Comparison of ENCODE assay signal across 14 cellular contexts in the genomic region with DNA sequence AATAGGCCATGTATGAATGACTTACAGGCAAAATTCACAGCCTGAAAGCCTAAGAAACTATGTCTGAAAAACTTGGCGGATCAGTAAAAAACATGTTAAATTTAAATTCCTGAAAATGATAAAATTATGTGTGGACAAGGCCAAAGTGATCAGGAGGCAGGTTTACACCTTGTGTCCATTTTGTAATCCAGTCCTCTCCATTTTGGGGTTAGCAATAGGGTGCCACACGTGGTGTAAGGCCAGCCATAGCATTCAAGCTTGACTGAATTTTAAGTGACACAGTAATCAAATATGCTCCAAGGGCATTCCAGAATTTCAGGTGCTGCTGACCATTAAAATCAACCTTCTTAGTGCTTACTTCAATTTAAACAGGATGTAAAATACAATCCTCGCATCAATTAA. TPM values are rescaled to one million over a fixed set of nuclear protein-coding genes. Genes with fewer than 3 reads are reported as not detected.
DNase-seq lines count a peak whose midpoint lies in the region; ATAC-seq and TF ChIP-seq lines count a peak whose summit lies in the region.
"Had no signal": no experiment of that assay in that cellular context is flagged by ENCODE, and none has a peak within 500 bp of the region (broad histone marks: within the 10 kb centered on the region; RNA-seq: fewer than 3 reads in every experiment).

No MANE protein-coding gene starts in this region.

- BruUV-seq in MCF 10A (replicated peaks; lab: Mats Ljungman, UMichigan): TSS peak; percentile 8

- H3K27me3 Mint-ChIP-seq in MCF 10A (ENCODE audit: insufficient read depth, unreplicated experiment): no peaks in the 10 kb centered on the region

- H3K9me3 Mint-ChIP-seq in MCF 10A (ENCODE audit: unreplicated experiment): no peaks in the 10 kb centered on the region
- H3K9me3 Mint-ChIP-seq: H9 had no signal

- no peaks in the 10 kb centered on the region for H4K20me1 ChIP-seq in osteoblast (ENCODE audit: insufficient read depth, low read length)

- POLR2A ChIA-PET in MCF 10A (lab: Yijun Ruan, JAX): interaction anchor here (0.7 to 6.1 kb wide), 20 partner anchors 10 to 1435 kb away, joined by 3 to 436 read pairs (median 6); a partner anchor contains a TSS

- H3K36me3 Mint-ChIP-seq in MCF 10A (ENCODE audit: insufficient read depth, unreplicated experiment): peaks cover 5% of the 10 kb centered on the region

- peak overlapping the region; percentile 95 for H3K27ac Mint-ChIP-seq in MCF 10A (ENCODE audit: low read depth, unreplicated experiment)

- peak overlapping the region; percentile 84 for H3K4me3 Mint-ChIP-seq in MCF 10A (ENCODE audit: unreplicated experiment)
- H3K4me3 Mint-ChIP-seq: H9 had no signal

- H3K27ac ChIP-seq in 22Rv1 (peak overlapping the region; percentile 98), lower lobe of right lung (no peak overlapping the region), osteoblast (ENCODE audit: low read depth, low read length) (no peak overlapping the region)

- DNase-seq in LoVo (ENCODE audit: low spot score): peak; percentile 53
- peak; percentile 60 for DNase-seq in MCF 10A (ENCODE audit: unreplicated experiment)
- no peak for DNase-seq in lower lobe of right lung
- DNase-seq in stimulated activated naive CD8-positive, alpha-beta T cell treated with anti-CD3 and anti-CD28 coated beads, Interleukin-15, Interleukin-2, amounts not matched to agents 100 U/mL and 50 U/mL, for 24 hours: no peak
- DNase-seq in osteoblast (ENCODE audit: insufficient read length, low spot score, missing footprints): no peak
- no peak for DNase-seq in posterior cingulate gyrus
- DNase-seq: activated CD4-positive, alpha-beta T cell treated with anti-CD3 and anti-CD28 coated beads, Interleukin-2, amount 50 U/mL, for 4 hours; activated naive CD4-positive, alpha-beta T cell treated with Interleukin-2 at 50 U/mL for 16 hours; DMS153; NCI-H2029; T-helper 1 cell had no signal

- H3K36me3 ChIP-seq in lower lobe of right lung (no peaks in the 10 kb centered on the region), osteoblast (ENCODE audit: insufficient read depth, low read length) (no peaks in the 10 kb centered on the region)

- intact Hi-C loops in MCF 10A (cut with micrococcal nuclease): no loop called here
- intact Hi-C loops in lower lobe of right lung (cut with DNase I): no loop called here
- intact Hi-C loops in posterior cingulate gyrus (cut with DNase I): no loop called here

- H3K27me3 ChIP-seq in lower lobe of right lung (ENCODE audit: low read depth): no peaks in the 10 kb centered on the region
- H3K27me3 ChIP-seq in osteoblast (ENCODE audit: insufficient read depth, low read length): peaks cover 15% of the 10 kb centered on the region

- H3K4me3 ChIP-seq in lower lobe of right lung (peak overlapping the region; percentile 48), osteoblast (ENCODE audit: insufficient read depth, low read length) (no peak overlapping the region)

- no peak for TF ChIP-seq CTCF in 22Rv1 (IDR thresholded peaks at IDR 0.05)
- no peak for TF ChIP-seq CTCF in MCF 10A (IDR thresholded peaks at IDR 0.05; ENCODE audit: unreplicated experiment)
- TF ChIP-seq CTCF in lower lobe of right lung (IDR thresholded peaks at IDR 0.05): no peak
- no peak for TF ChIP-seq CTCF in osteoblast (IDR thresholded peaks at IDR 0.05; ENCODE audit: extremely low read depth, low read depth, low read length)

- no peaks in the 10 kb centered on the region for H3K79me2 ChIP-seq in osteoblast (ENCODE audit: insufficient read depth, low read length)

- no peak overlapping the region for H3K4me2 ChIP-seq in osteoblast (ENCODE audit: insufficient read depth, low read length)

- ATAC-seq in lower lobe of right lung (no peak), HG02938 (IDR thresholded peaks at IDR 0.05; ENCODE audit: unreplicated experiment) (no peak)
- no peak for ATAC-seq in stimulated activated naive CD8-positive, alpha-beta T cell treated with anti-CD3 and anti-CD28 coated beads, Interleukin-15, Interleukin-2, amounts not matched to agents 100 U/mL and 50 U/mL, for 24 hours

- CTCF ChIA-PET in MCF 10A (lab: Yijun Ruan, JAX): interaction anchor here (0.6 to 2.9 kb wide), 6 partner anchors 10 to 983 kb away, joined by 4 to 9 read pairs (median 6); a partner anchor contains a TSS

- peaks cover 44% of the 10 kb centered on the region for H3K4me1 Mint-ChIP-seq in MCF 10A (ENCODE audit: insufficient read depth, unreplicated experiment)

- no peak overlapping the region for H2AFZ ChIP-seq in osteoblast (ENCODE audit: low read length)

- no peaks in the 10 kb centered on the region for H3K9me3 ChIP-seq in lower lobe of right lung
- H3K9me3 ChIP-seq in osteoblast (ENCODE audit: low read depth, low read length): no peaks in the 10 kb centered on the region

- H3K4me1 ChIP-seq in lower lobe of right lung (peaks cover 5% of the 10 kb centered on the region), osteoblast (ENCODE audit: insufficient read depth, low read length) (peaks cover 3% of the 10 kb centered on the region)

RNA-seq across cellular contexts. Expression of a gene that starts 2.7 kb away (rescaled TPM):
- 6.7 and 7.9 TPM in 2 replicates for total RNA-seq in MCF 10A (2022)
- 9.7 TPM for total RNA-seq in lower lobe of right lung
- total RNA-seq in osteoblast: under 0.01 TPM in 2 replicates

Comparison
In these comparisons a context has a peak if more than half of its experiments do, and no peak if none do; other contexts are left out.
1. DNase-seq: peak in LoVo (single experiment) and MCF 10A (single experiment); none in lower lobe of right lung (single experiment), stimulated activated naive CD8-positive, alpha-beta T cell treated with anti-CD3 and anti-CD28 coated beads, Interleukin-15, Interleukin-2, amounts not matched to agents 100 U/mL and 50 U/mL, for 24 hours (single experiment), osteoblast (single experiment) and posterior cingulate gyrus (0 of 10).